In the genomic region with DNA sequence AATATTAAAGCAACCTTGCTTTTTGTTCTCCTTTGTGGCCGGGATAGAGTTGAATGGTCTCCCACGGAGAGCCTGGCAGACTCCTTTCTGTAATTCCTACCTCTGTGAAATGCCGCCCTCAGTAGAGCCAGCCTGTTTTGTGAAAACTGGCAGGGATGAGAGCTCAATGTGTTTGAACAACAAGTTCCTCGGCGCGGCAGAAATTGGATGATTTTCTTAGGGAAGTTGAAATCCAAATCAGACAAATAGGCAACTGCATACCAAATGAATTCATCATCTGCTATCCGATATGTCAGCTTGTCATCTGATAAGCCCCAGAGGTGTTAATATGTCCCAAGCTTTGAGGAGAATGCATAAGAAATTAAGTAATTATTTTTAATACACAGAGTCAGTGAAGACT, we compare ENCODE assay signal across 15 cellular contexts.
A peak's percentile ranks its signal among the peaks of the same experiment; 100 is the strongest.
DNase-seq lines count a peak whose midpoint lies in the region; FAIRE-seq and TF ChIP-seq lines count a peak whose summit lies in the region.
"Had no signal": no experiment of that assay in that cellular context is flagged by ENCODE, and none has a peak within 500 bp of the region (broad histone marks: within the 10 kb centered on the region; RNA-seq: fewer than 3 reads in every experiment).

No MANE protein-coding gene starts in this region.

- WGBS in H9 (ENCODE audit: extremely low coverage, insufficient read length, low lambda C conversion rate) = no CpG with 5 or more reads among the region's 7 CpGs

- no peak overlapping the region for H2BK120ac ChIP-seq in H9 (ENCODE audit: low read depth, low read length, poor library complexity, severe bottlenecking)

- no peaks in the 10 kb centered on the region for H3K9me3 Mint-ChIP-seq in H9

- no peaks in the 10 kb centered on the region; the same call in 1 of the 2 replicates for H3K27me3 Mint-ChIP-seq in H9 (ENCODE audit: low read depth)

- peak overlapping the region in 1 of 3 experiments; percentile 42; a peak in 1 of 7 replicates for H3K27ac Mint-ChIP-seq in H9

- H2BK15ac ChIP-seq in H9 (ENCODE audit: low read depth, low read length) = no peak overlapping the region

- H3K27me3 ChIP-seq in H9 (ENCODE audit: insufficient read depth, low read length) = no peaks in the 10 kb centered on the region
- H3K27me3 ChIP-seq: ascending aorta, ovary had no signal

- no peak for TF ChIP-seq CTCF in H9 (conservative IDR thresholded peaks at IDR 0.05)

- H4K20me1 ChIP-seq in H9 (ENCODE audit: control insufficient read depth, insufficient read depth, insufficient read length) = no peaks in the 10 kb centered on the region

- H3K4me1 Mint-ChIP-seq in H9 = peaks cover 23 to 26% of the 10 kb centered on the region in 2 experiments

- H2BK5ac ChIP-seq in H9 (ENCODE audit: insufficient read length, low read length) = no peak overlapping the region

- no peaks in the 10 kb centered on the region for H3K9me3 ChIP-seq in H9 (ENCODE audit: control insufficient read depth, low read depth, low read length)
- H3K9me3 ChIP-seq: ascending aorta, ovary had no signal

- no peaks in the 10 kb centered on the region; the same call in 1 of the 2 replicates for H3K4me1 ChIP-seq in H9 (ENCODE audit: insufficient read depth, low read length)

- H3K4me3 Mint-ChIP-seq in H9 = peak overlapping the region in 1 of 2 experiments; percentile 32; a peak in 2 of 5 replicates

- no peak for FAIRE-seq in GM19239 (lab: Jason Lieb, UNC)

- H2BK20ac ChIP-seq in H9 (ENCODE audit: low read depth, low read length, poor library complexity, severe bottlenecking) = no peak overlapping the region

- no peak overlapping the region for H3K18ac ChIP-seq in H9 (ENCODE audit: insufficient read length, low read depth, low read length)

- DNase-seq in NCI-H1436 (lab: John Stamatoyannopoulos, UW) (peak; percentile 35), NCI-H1436 treated with DMSO at 0.1 percent for 48 hours (lab: John Stamatoyannopoulos, UW) (no peak), NCI-H748 treated with DMSO at 0.1 percent for 48 hours (lab: John Stamatoyannopoulos, UW) (peak; percentile 20), head of caudate nucleus (peak in 27 of 42 donors; percentile 9 to 63 (median 32)), H9 (no peak), GM19239 (ENCODE audit: insufficient read length, low spot score) (no peak), T1000 (lab: John Stamatoyannopoulos, UW) (no peak)
- DNase-seq: DND-41; left cardiac atrium; NCI-H1694 treated with DMSO at 0.1 percent for 48 hours; ovary; stimulated activated CD4-positive, alpha-beta T cell treated with anti-CD3 and anti-CD28 coated beads, Interleukin-2, amount 100 ng/mL, for 24 hours; stimulated activated naive CD4-positive, alpha-beta T cell treated with Interleukin-2 at 50 U/mL for 16 hours had no signal

- H3K4me2 ChIP-seq in H9 (ENCODE audit: insufficient read depth, insufficient read length, low read length) = no peak overlapping the region

- H2AFZ ChIP-seq in H9 (ENCODE audit: low read length) = no peak overlapping the region

- H2AK5ac ChIP-seq in H9 (ENCODE audit: insufficient read length, low read length) = no peak overlapping the region

- H3K4ac ChIP-seq in H9 (ENCODE audit: low read depth, low read length) = no peak overlapping the region

- no peak overlapping the region for H3K14ac ChIP-seq in H9 (ENCODE audit: insufficient read depth, low read length)

- no peak overlapping the region for H3K56ac ChIP-seq in H9 (ENCODE audit: insufficient read length, low read depth, low read length)

- intact Hi-C loops in head of caudate nucleus (cut with DNase I) = no loop called here

- H3K79me1 ChIP-seq in H9 (ENCODE audit: insufficient read depth, low read depth, low read length, poor library complexity, severe bottlenecking) = no peaks in the 10 kb centered on the region

- H4K5ac ChIP-seq in H9 (ENCODE audit: insufficient read length, low read depth, low read length) = no peak overlapping the region

- no peak overlapping the region for H3K9ac ChIP-seq in H9 (ENCODE audit: extremely low read depth, insufficient read length, low read length)

- H3K23me2 ChIP-seq in H9 (ENCODE audit: insufficient read length, low read depth, low read length, poor library complexity, severe bottlenecking) = no peaks in the 10 kb centered on the region

- H3K36me3 Mint-ChIP-seq in H9 (ENCODE audit: insufficient read depth in 1 of 3, low read depth in 3 of 3) = no peaks in the 10 kb centered on the region

- H2BK12ac ChIP-seq in H9 (ENCODE audit: insufficient read length, low read depth, low read length) = no peak overlapping the region

- H4K91ac ChIP-seq in H9 (ENCODE audit: insufficient read length, low read depth, low read length) = no peak overlapping the region

- no peaks in the 10 kb centered on the region for H3K79me2 ChIP-seq in H9 (ENCODE audit: insufficient read depth, low read length)

- no peak overlapping the region for H4K8ac ChIP-seq in H9 (replicated peaks; ENCODE audit: insufficient read length, low read depth, low read length)

- H3K27ac ChIP-seq in temporal lobe (ENCODE audit: low read depth, low read length) = peak overlapping the region; percentile 39
- no peak overlapping the region for H3K27ac ChIP-seq in H9 (ENCODE audit: insufficient read length, low read depth, low read length)
- H3K27ac ChIP-seq: ascending aorta, ovary had no signal

- no peak overlapping the region for H3K23ac ChIP-seq in H9 (ENCODE audit: insufficient read length, low read depth, low read length)

- no peak overlapping the region for H3T11ph ChIP-seq in H9 (ENCODE audit: low read length)

Comparison
In these comparisons a context has a peak if more than half of its experiments do, and no peak if none do; other contexts are left out.
1. DNase-seq: peak in NCI-H1436 (single experiment), NCI-H748 treated with DMSO at 0.1 percent for 48 hours (single experiment) and head of caudate nucleus (27 of 42); none in NCI-H1436 treated with DMSO at 0.1 percent for 48 hours (single experiment), H9 (single experiment), GM19239 (single experiment) and T1000 (single experiment).